Comparison of ENCODE assay signal across 12 cellular contexts in genomic region chr17:76700290-76700626, GRCh38. TPM values are rescaled to one million over a fixed set of nuclear protein-coding genes. Genes with fewer than 3 reads are reported as not detected.
DNase-seq lines count a peak whose midpoint lies in the region; ATAC-seq and TF ChIP-seq lines count a peak whose summit lies in the region.
"Had no signal": no experiment of that assay in that cellular context is flagged by ENCODE, and none has a peak within 500 bp of the region (broad histone marks: within the 10 kb centered on the region; RNA-seq: fewer than 3 reads in every experiment).

No MANE protein-coding gene starts in this region.

- H3K27me3 ChIP-seq in breast epithelium, result no peaks in the 10 kb centered on the region
- no peaks in the 10 kb centered on the region for H3K27me3 ChIP-seq in esophagus squamous epithelium
- H3K27me3 ChIP-seq in vagina, result no peaks in the 10 kb centered on the region

- H3K4me1 Mint-ChIP-seq in MCF 10A (ENCODE audit: insufficient read depth, unreplicated experiment) (peaks cover 10% of the 10 kb centered on the region), nephron progenitor cell (peaks cover 79% of the 10 kb centered on the region)

- TF ChIP-seq CTCF in breast epithelium (IDR thresholded peaks at IDR 0.05) (no peak), MCF 10A (IDR thresholded peaks at IDR 0.05; ENCODE audit: unreplicated experiment) (no peak), esophagus squamous epithelium (IDR thresholded peaks at IDR 0.05) (no peak), nephron progenitor cell (IDR thresholded peaks at IDR 0.05) (no peak), vagina (IDR thresholded peaks at IDR 0.05) (no peak)

- POLR2A ChIA-PET in MCF 10A (lab: Yijun Ruan, JAX), result no interaction called here

- no peaks in the 10 kb centered on the region for H3K9me3 Mint-ChIP-seq in MCF 10A (ENCODE audit: unreplicated experiment)
- H3K9me3 Mint-ChIP-seq in nephron progenitor cell, result no peaks in the 10 kb centered on the region

- H3K9me3 ChIP-seq in breast epithelium, result no peaks in the 10 kb centered on the region
- no peaks in the 10 kb centered on the region for H3K9me3 ChIP-seq in esophagus squamous epithelium
- no peaks in the 10 kb centered on the region for H3K9me3 ChIP-seq in vagina
- H3K9me3 ChIP-seq: HAP-1 had no signal

- H3K36me3 Mint-ChIP-seq in MCF 10A (ENCODE audit: insufficient read depth, unreplicated experiment) (no peaks in the 10 kb centered on the region), nephron progenitor cell (ENCODE audit: low read depth) (no peaks in the 10 kb centered on the region)

- BruUV-seq in MCF 10A (replicated peaks; lab: Mats Ljungman, UMichigan), result no TSS peak

- H3K27ac ChIP-seq in breast epithelium (peak overlapping the region; percentile 89 to 96), esophagus squamous epithelium (peak overlapping the region; percentile 67 to 93 (median 87)), vagina (peak overlapping the region; percentile 68)

- H3K4me3 ChIP-seq in breast epithelium (peak overlapping the region in 2 of 3 donors; percentile 35 to 60), esophagus squamous epithelium (peak overlapping the region in 3 of 4 donors; percentile 19 to 55 (median 26)), vagina (peak overlapping the region; percentile 23 to 35)
- H3K4me3 ChIP-seq: HAP-1, K562 had no signal

- no peak for DNase-seq in breast epithelium (ENCODE audit: low spot score in 2 of 2)
- no peak for DNase-seq in MCF 10A (ENCODE audit: unreplicated experiment)
- DNase-seq in esophagus squamous epithelium (lab: John Stamatoyannopoulos, UW), result no peak
- DNase-seq in nephron progenitor cell, result no peak
- no peak for DNase-seq in vagina (ENCODE audit: extremely low spot score in 2 of 2)
- DNase-seq in SKM-1 (lab: John Stamatoyannopoulos, UW; ENCODE audit: unreplicated experiment), result no peak
- DNase-seq: cortex of kidney, mesendoderm had no signal

- H3K27me3 Mint-ChIP-seq in MCF 10A (ENCODE audit: insufficient read depth, unreplicated experiment) (no peaks in the 10 kb centered on the region), nephron progenitor cell (ENCODE audit: low read depth, poor library complexity) (peaks cover 15% of the 10 kb centered on the region)

- H3K27ac Mint-ChIP-seq in MCF 10A (ENCODE audit: low read depth, unreplicated experiment) (no peak overlapping the region), nephron progenitor cell (no peak overlapping the region)

- H3K4me3 Mint-ChIP-seq in MCF 10A (ENCODE audit: unreplicated experiment) (no peak overlapping the region), nephron progenitor cell (peak overlapping the region; percentile 65)

- no peak for TF ChIP-seq POLR2A in breast epithelium (IDR thresholded peaks at IDR 0.05)
- TF ChIP-seq POLR2A in esophagus squamous epithelium (IDR thresholded peaks at IDR 0.05), result no peak
- no peak for TF ChIP-seq POLR2A in vagina (IDR thresholded peaks at IDR 0.05)

- intact Hi-C loops in breast epithelium (cut with DNase I; ENCODE audit: low total_unique reads), result no loop called here
- intact Hi-C loops in MCF 10A (cut with micrococcal nuclease), result no loop called here
- intact Hi-C loops in esophagus squamous epithelium (cut with DNase I), result no loop called here
- intact Hi-C loops in vagina (cut with DNase I), result no loop called here

- 20 to 33% methylated on average over 6 to 9 of the region's 9 CpGs for WGBS in esophagus squamous epithelium, 2 donors

- no peak for ATAC-seq in HG02973 (IDR thresholded peaks at IDR 0.05; ENCODE audit: unreplicated experiment)
- ATAC-seq in GM18907 (IDR thresholded peaks at IDR 0.05; ENCODE audit: unreplicated experiment), result no peak
- ATAC-seq: K562 had no signal

- CTCF ChIA-PET in MCF 10A (lab: Yijun Ruan, JAX), result no interaction called here

- H3K36me3 ChIP-seq in breast epithelium (no peaks in the 10 kb centered on the region), esophagus squamous epithelium (no peaks in the 10 kb centered on the region), vagina (no peaks in the 10 kb centered on the region)
- H3K36me3 ChIP-seq: HAP-1 had no signal

- peaks cover 0 to 10% of the 10 kb centered on the region in 2 donors for H3K4me1 ChIP-seq in breast epithelium
- peaks cover 35 to 86% (median 72%) of the 10 kb centered on the region in 3 donors for H3K4me1 ChIP-seq in esophagus squamous epithelium
- peaks cover 81% of the 10 kb centered on the region for H3K4me1 ChIP-seq in vagina

RNA-seq across cellular contexts. Expression of gene MXRA7, which starts 10.5 kb away (rescaled TPM):
- 100 to 1,000 TPM; 106 to 242 (median 113) TPM for total RNA-seq in breast epithelium
- total RNA-seq in MCF 10A (2022), result 33.6 and 35.1 TPM in 2 replicates
- total RNA-seq in esophagus squamous epithelium, result 100 to 1,000 TPM in 1 of 4 donors, 10 to 100 TPM in 3; 11.0 to 116 (median 39.2) TPM
- 114 TPM for total RNA-seq in vagina

RNA-seq across cellular contexts. Expression of gene JMJD6, which starts 26.1 kb away (rescaled TPM):
- total RNA-seq in breast epithelium, result 10 to 100 TPM; 13.1 to 34.1 (median 25.6) TPM
- 29.4 and 45.8 TPM in 2 replicates for total RNA-seq in MCF 10A (2022)
- total RNA-seq in esophagus squamous epithelium, result 10 to 100 TPM; 13.0 to 17.2 (median 16.7) TPM
- 28.0 TPM for total RNA-seq in vagina

RNA-seq across cellular contexts. Expression of gene METTL23, which starts 26.4 kb away (rescaled TPM):
- 10 to 100 TPM; 25.6 to 47.7 (median 28.5) TPM for total RNA-seq in breast epithelium
- 35.1 and 37.1 TPM in 2 replicates for total RNA-seq in MCF 10A (2022)
- 10 to 100 TPM; 14.6 to 33.0 (median 24.7) TPM for total RNA-seq in esophagus squamous epithelium
- 20.9 TPM for total RNA-seq in vagina

RNA-seq across cellular contexts. Expression of gene SRSF2, which starts 36.9 kb away (rescaled TPM):
- 100 to 1,000 TPM; 143 to 247 (median 244) TPM for total RNA-seq in breast epithelium
- 161 and 168 TPM in 2 replicates for total RNA-seq in MCF 10A (2022)
- total RNA-seq in esophagus squamous epithelium, result 100 to 1,000 TPM; 203 to 286 (median 233) TPM
- 413 TPM for total RNA-seq in vagina

RNA-seq across cellular contexts. Expression of gene MFSD11, which starts 37.7 kb away (rescaled TPM):
- 10 to 100 TPM; 20.6 to 42.6 (median 23.6) TPM for total RNA-seq in breast epithelium
- 11.6 and 13.8 TPM in 2 replicates for total RNA-seq in MCF 10A (2022)
- 10 to 100 TPM; 24.2 to 31.0 (median 28.1) TPM for total RNA-seq in esophagus squamous epithelium
- 24.1 TPM for total RNA-seq in vagina
